Comparison of ENCODE assay signal across 25 cellular contexts in genomic region chrX:154006965-154007364, GRCh38. TPM values are rescaled to one million over a fixed set of nuclear protein-coding genes. Genes with fewer than 3 reads are reported as not detected.
A peak's percentile ranks its signal among the peaks of the same experiment; 100 is the strongest.
DNase-seq lines count a peak whose midpoint lies in the region; ATAC-seq, FAIRE-seq and TF ChIP-seq lines count a peak whose summit lies in the region.
"Had no signal": no experiment of that assay in that cellular context is flagged by ENCODE, and none has a peak within 500 bp of the region (broad histone marks: within the 10 kb centered on the region; RNA-seq: fewer than 3 reads in every experiment).

No MANE protein-coding gene starts in this region.

- POLR2A ChIA-PET in HepG2 (lab: Yijun Ruan, JAX) (interaction anchor here (1.3 kb wide), 1 partner anchor 59 kb away, joined by 3 read pairs; no protein-coding TSS in a partner anchor), activated B cell treated with CpG ODN at 0.5 μM for 24 hours (lab: Charles Lee) (interaction anchor here (0.6 to 2.0 kb wide), 7 partner anchors 11 to 62 kb away, joined by 8 to 21 read pairs (median 14); partner anchors contain the start of genes HCFC1 and IRAK1)

- no peak for DNase-seq in HepG2 (ENCODE audit: low spot score)
- DNase-seq in right lobe of liver: no peak
- DNase-seq in activated B cell treated with CpG ODN at 0.5 μM for 24 hours: no peak
- peak; percentile 25 for DNase-seq in left kidney (ENCODE audit: low read depth, low spot score)
- DNase-seq in stimulated activated naive B cell treated with anti-CD40 and anti-IgM and Interleukin-4, amounts not matched to agents 10 μg/mL and 1 μg/mL and 100 μg/mL, for 72 hours: no peak
- no peak for DNase-seq in foreskin keratinocyte
- no peak for DNase-seq in NCI-H2081 (lab: John Stamatoyannopoulos, UW)
- DNase-seq: Caco-2; CD8-positive, alpha-beta T cell; GM23248; H9; Karpas-422; NCI-H1105; NCI-H1436 treated with DMSO at 0.1 percent for 48 hours; NCI-H187 treated with DMSO at 0.1 percent for 48 hours; NCI-H2107; NCI-H524; NCI-H774; NK-92 treated with Interleukin-12 subunit alpha and Interleukin-12 subunit beta, amount 100 ng/mL, for 24 hours; PC-9 had no signal

- H3K27ac ChIP-seq in HepG2 (ENCODE audit: extremely low read length, insufficient read depth, low read length) (no peak overlapping the region), right lobe of liver (no peak overlapping the region), foreskin keratinocyte (no peak overlapping the region)
- H3K27ac ChIP-seq: C4-2B, GM23248, PC-9, SJSA1 had no signal

- CTCF ChIA-PET in HepG2 (lab: Yijun Ruan, JAX; ENCODE audit: low intra/inter-chr PET ratio, low total read pairs): no interaction called here
- CTCF ChIA-PET in activated B cell treated with CpG ODN at 0.5 μM for 24 hours (lab: Charles Lee): interaction anchor here (1.3 kb wide), 1 partner anchor 39 kb away, joined by 3 read pairs; no protein-coding TSS in a partner anchor

- intact Hi-C loops in HepG2 (cut with micrococcal nuclease; ENCODE audit: unreplicated experiment): no loop called here
- intact Hi-C loops in right lobe of liver (cut with DNase I): no loop called here
- intact Hi-C loops in activated B cell treated with CpG ODN at 0.5 μM for 24 hours (cut with micrococcal nuclease): no loop called here

- in situ Hi-C loops in HepG2 (cut with HindIII; ENCODE audit: extremely low pct_ligation_motif_present, low pct_unique_long_range_greater_than_20kb): no loop called here

- no peaks in the 10 kb centered on the region for H3K9me3 Mint-ChIP-seq in activated B cell treated with CpG ODN at 0.5 μM for 24 hours
- no peaks in the 10 kb centered on the region for H3K9me3 Mint-ChIP-seq in stimulated activated naive B cell treated with anti-CD40 and anti-IgM and Interleukin-4, amounts not matched to agents 10 μg/mL and 1 μg/mL and 100 μg/mL, for 72 hours
- H3K9me3 Mint-ChIP-seq: CD8-positive, alpha-beta T cell had no signal

- peaks cover 26% of the 10 kb centered on the region for H3K36me3 Mint-ChIP-seq in activated B cell treated with CpG ODN at 0.5 μM for 24 hours (ENCODE audit: low read depth)
- peaks cover 8 to 22% of the 10 kb centered on the region in 2 donors for H3K36me3 Mint-ChIP-seq in stimulated activated naive B cell treated with anti-CD40 and anti-IgM and Interleukin-4, amounts not matched to agents 10 μg/mL and 1 μg/mL and 100 μg/mL, for 72 hours

- ATAC-seq in HepG2 (no peak), right lobe of liver (no peak), activated B cell treated with CpG ODN at 0.5 μM for 24 hours (ENCODE audit: low read depth) (no peak), foreskin keratinocyte (no peak), HG03280 (IDR thresholded peaks at IDR 0.05; ENCODE audit: unreplicated experiment) (no peak)
- ATAC-seq in stimulated activated naive B cell treated with anti-CD40 and anti-IgM and Interleukin-4, amounts not matched to agents 10 μg/mL and 1 μg/mL and 100 μg/mL, for 72 hours (replicated peaks): no peak
- ATAC-seq: CD8-positive, alpha-beta T cell; Right ventricle myocardium inferior had no signal

- no TSS peak for BruUV-seq in HepG2 (replicated peaks; lab: Mats Ljungman, UMichigan)

- no peak overlapping the region for H3K4me2 ChIP-seq in HepG2 (ENCODE audit: low read depth, low read length)
- H3K4me2 ChIP-seq: PC-9 had no signal

- no peak for TF ChIP-seq EP300 in HepG2 (IDR thresholded peaks at IDR 0.05; ENCODE audit: low read depth in 2 of 2, low read length in 2 of 2)
- no peak for TF ChIP-seq EP300 in HepG2 (CRISPR knock-in tag; IDR thresholded peaks at IDR 0.05; ENCODE audit: borderline replicate concordance)

- peaks cover 72% of the 10 kb centered on the region for H3K4me1 Mint-ChIP-seq in activated B cell treated with CpG ODN at 0.5 μM for 24 hours
- H3K4me1 Mint-ChIP-seq in stimulated activated naive B cell treated with anti-CD40 and anti-IgM and Interleukin-4, amounts not matched to agents 10 μg/mL and 1 μg/mL and 100 μg/mL, for 72 hours: peaks cover 21 to 57% of the 10 kb centered on the region in 2 donors

- H3K9me3 ChIP-seq in HepG2 (ENCODE audit: low read length) (no peaks in the 10 kb centered on the region), right lobe of liver (no peaks in the 10 kb centered on the region)
- H3K9me3 ChIP-seq: Caco-2, SJSA1 had no signal

- H2AFZ ChIP-seq in HepG2 (ENCODE audit: low read length): no peak overlapping the region
- H2AFZ ChIP-seq: GM23248, PC-9 had no signal

- peaks cover 22% of the 10 kb centered on the region for H3K4me1 ChIP-seq in HepG2 (ENCODE audit: insufficient read depth, low read length)
- H3K4me1 ChIP-seq in right lobe of liver: peaks cover 0 to 4% (median 0%) of the 10 kb centered on the region in 4 donors
- H3K4me1 ChIP-seq in foreskin keratinocyte: no peaks in the 10 kb centered on the region
- H3K4me1 ChIP-seq: Caco-2, SJSA1 had no signal

- H3K36me3 ChIP-seq in HepG2 (replicated peaks in 1 of 2; ENCODE audit: control insufficient read depth in 1 of 2, insufficient read depth in 2 of 2, low read length in 2 of 2) (no peaks in the 10 kb centered on the region), right lobe of liver (no peaks in the 10 kb centered on the region)

- no peak overlapping the region for H3K9ac ChIP-seq in HepG2 (ENCODE audit: insufficient read depth, low read depth, low read length)
- H3K9ac ChIP-seq: GM23248 had no signal

- no peak for TF ChIP-seq POLR2A in HepG2 (IDR thresholded peaks at IDR 0.05; ENCODE audit: insufficient read depth in 1 of 2, low read depth in 2 of 2, low read length in 2 of 2)
- no peak for TF ChIP-seq POLR2A in right lobe of liver (IDR thresholded peaks at IDR 0.05)

- TF ChIP-seq CTCF in HepG2 (CRISPR knock-in tag; IDR thresholded peaks at IDR 0.05) (no peak), right lobe of liver (IDR thresholded peaks at IDR 0.05) (no peak), activated B cell treated with CpG ODN at 0.5 μM for 24 hours (IDR thresholded peaks at IDR 0.05) (no peak), foreskin keratinocyte (conservative IDR thresholded peaks at IDR 0.05) (no peak)

- no peak for FAIRE-seq in HepG2 (lab: Jason Lieb, UNC)
- FAIRE-seq: G401.6 had no signal

- H3K4me3 Mint-ChIP-seq in activated B cell treated with CpG ODN at 0.5 μM for 24 hours: peak overlapping the region; percentile 73
- no peak overlapping the region for H3K4me3 Mint-ChIP-seq in stimulated activated naive B cell treated with anti-CD40 and anti-IgM and Interleukin-4, amounts not matched to agents 10 μg/mL and 1 μg/mL and 100 μg/mL, for 72 hours
- H3K4me3 Mint-ChIP-seq: CD8-positive, alpha-beta T cell; H9 had no signal

- H4K20me1 ChIP-seq in HepG2 (ENCODE audit: insufficient read depth, low read length): no peaks in the 10 kb centered on the region

- no peaks in the 10 kb centered on the region for H3K27me3 Mint-ChIP-seq in activated B cell treated with CpG ODN at 0.5 μM for 24 hours
- H3K27me3 Mint-ChIP-seq in stimulated activated naive B cell treated with anti-CD40 and anti-IgM and Interleukin-4, amounts not matched to agents 10 μg/mL and 1 μg/mL and 100 μg/mL, for 72 hours: peaks cover 0 to 8% of the 10 kb centered on the region in 2 donors

- H3K27ac Mint-ChIP-seq in activated B cell treated with CpG ODN at 0.5 μM for 24 hours: peak overlapping the region; percentile 96
- H3K27ac Mint-ChIP-seq in stimulated activated naive B cell treated with anti-CD40 and anti-IgM and Interleukin-4, amounts not matched to agents 10 μg/mL and 1 μg/mL and 100 μg/mL, for 72 hours: peak overlapping the region; percentile 97

- H3K79me2 ChIP-seq in HepG2 (ENCODE audit: insufficient read depth, low read length): no peaks in the 10 kb centered on the region

- H3K27me3 ChIP-seq in HepG2 (ENCODE audit: control insufficient read depth in 1 of 2, insufficient read depth in 2 of 2, low read length in 2 of 2): no peaks in the 10 kb centered on the region
- H3K27me3 ChIP-seq in right lobe of liver: no peaks in the 10 kb centered on the region
- H3K27me3 ChIP-seq in foreskin keratinocyte: no peaks in the 10 kb centered on the region
- H3K27me3 ChIP-seq: SJSA1 had no signal

- H3K4me3 ChIP-seq in HepG2 (replicated peaks in 1 of 3; ENCODE audit: insufficient read depth in 1 of 3, low read depth in 2 of 3, low read length in 3 of 3) (no peak overlapping the region), right lobe of liver (no peak overlapping the region)
- H3K4me3 ChIP-seq: GM23248, PC-9, SJSA1 had no signal

- 100% methylated on average over 2 of the region's 20 CpGs for WGBS in HepG2 (ENCODE audit: low lambda C conversion rate)
- no CpG with 5 or more reads among the region's 20 CpGs for WGBS in right lobe of liver (ENCODE audit: insufficient coverage, low coverage, low lambda C conversion rate, missing lambda C conversion rate)

- TF ChIP-seq RAD21 in HepG2 (CRISPR knock-in tag; IDR thresholded peaks at IDR 0.05): no peak

RNA-seq across cellular contexts. Expression of gene IRAK1, which starts 12.7 kb away (rescaled TPM):
- total RNA-seq in HepG2 (2016; rRNA removed; fragmentation: Illumina TruSeq; extraction: Trizol) (69.8 and 77.3 TPM in 2 replicates), right lobe of liver (10 to 100 TPM; 27.4 to 77.7 (median 41.4) TPM), activated B cell treated with CpG ODN at 0.5 μM for 24 hours (134 and 146 TPM in 2 replicates), foreskin keratinocyte (161 and 174 TPM in 2 replicates)
- 104 and 121 TPM in 2 replicates for total RNA-seq in HepG2 (2016; cell fraction: cytosol; rRNA removed; fragmentation: Illumina TruSeq; extraction: Trizol; ENCODE audit: low read depth)
- total RNA-seq in HepG2 (2016; cell fraction: insoluble cytoplasmic fraction; rRNA removed; fragmentation: Illumina TruSeq; extraction: Trizol): 57.7 and 81.1 TPM in 2 replicates
- total RNA-seq in HepG2 (2016; cell fraction: membrane; rRNA removed; fragmentation: Illumina TruSeq; extraction: Trizol): 244 and 255 TPM in 2 replicates
- 35.1 and 36.4 TPM in 2 replicates for total RNA-seq in HepG2 (2016; cell fraction: nucleus; rRNA removed; fragmentation: Illumina TruSeq; extraction: Trizol)
- polyA plus RNA-seq in HepG2 (2011; rRNA removed) (57.7 and 83.5 TPM in 2 replicates), foreskin keratinocyte (168 and 175 TPM in 2 replicates)
- 47.6 and 67.3 TPM in 2 replicates for polyA plus RNA-seq in HepG2 (2011; cell fraction: cytosol; rRNA removed)
- 59.5 and 63.5 TPM in 2 replicates for polyA plus RNA-seq in HepG2 (2011; cell fraction: nucleus; rRNA removed)
- polyA plus RNA-seq in HepG2 (2012): 65.5 and 87.1 TPM in 2 replicates
- polyA plus RNA-seq in HepG2 (2016; cell fraction: cytosol; fragmentation: Illumina TruSeq; extraction: Trizol; ENCODE audit: low read depth): 148 and 150 TPM in 2 replicates
- polyA plus RNA-seq in HepG2 (2016; cell fraction: insoluble cytoplasmic fraction; fragmentation: Illumina TruSeq; extraction: Trizol; ENCODE audit: low read depth): 80.3 and 99.3 TPM in 2 replicates
- polyA plus RNA-seq in HepG2 (2016; cell fraction: membrane; fragmentation: Illumina TruSeq; extraction: Trizol; ENCODE audit: low read depth): 244 and 277 TPM in 2 replicates
- polyA plus RNA-seq in HepG2 (2016; cell fraction: nucleus; fragmentation: Illumina TruSeq; extraction: Trizol; ENCODE audit: insufficient read depth, low read depth): 93.5 and 94.6 TPM in 2 replicates
- polyA minus RNA-seq in HepG2 (2011; rRNA and poly(A)+ RNA removed; ENCODE audit: low replicate concordance): 195 and 354 TPM in 2 replicates
- polyA minus RNA-seq in HepG2 (2011; cell fraction: cytosol; rRNA and poly(A)+ RNA removed): 79.8 and 83.1 TPM in 2 replicates
- 16.6 and 21.8 TPM in 2 replicates for polyA minus RNA-seq in HepG2 (2011; cell fraction: nucleus; rRNA and poly(A)+ RNA removed)

RNA-seq across cellular contexts. Expression of gene TMEM187, which starts 34.4 kb away (rescaled TPM):
- 1.7 and 2.2 TPM in 2 replicates for total RNA-seq in HepG2 (2016; rRNA removed; fragmentation: Illumina TruSeq; extraction: Trizol)
- 0.40 and 0.53 TPM in 2 replicates for total RNA-seq in HepG2 (2016; cell fraction: cytosol; rRNA removed; fragmentation: Illumina TruSeq; extraction: Trizol; ENCODE audit: low read depth)
- 2.0 and 3.2 TPM in 2 replicates for total RNA-seq in HepG2 (2016; cell fraction: insoluble cytoplasmic fraction; rRNA removed; fragmentation: Illumina TruSeq; extraction: Trizol)
- 1.1 and 1.3 TPM in 2 replicates for total RNA-seq in HepG2 (2016; cell fraction: membrane; rRNA removed; fragmentation: Illumina TruSeq; extraction: Trizol)
- 2.5 and 3.6 TPM in 2 replicates for total RNA-seq in HepG2 (2016; cell fraction: nucleus; rRNA removed; fragmentation: Illumina TruSeq; extraction: Trizol)
- polyA plus RNA-seq in HepG2 (2011; rRNA removed): 6.2 and 6.7 TPM in 2 replicates
- 7.0 and 11.0 TPM in 2 replicates for polyA plus RNA-seq in HepG2 (2011; cell fraction: cytosol; rRNA removed)
- polyA plus RNA-seq in HepG2 (2011; cell fraction: nucleus; rRNA removed): 4.7 and 4.8 TPM in 2 replicates
- 5.0 and 5.4 TPM in 2 replicates for polyA plus RNA-seq in HepG2 (2012)
- polyA plus RNA-seq in HepG2 (2016; cell fraction: cytosol; fragmentation: Illumina TruSeq; extraction: Trizol; ENCODE audit: low read depth): 0.63 and 0.91 TPM in 2 replicates
- 1.3 and 2.0 TPM in 2 replicates for polyA plus RNA-seq in HepG2 (2016; cell fraction: insoluble cytoplasmic fraction; fragmentation: Illumina TruSeq; extraction: Trizol; ENCODE audit: low read depth)
- 0.69 and 1.2 TPM in 2 replicates for polyA plus RNA-seq in HepG2 (2016; cell fraction: membrane; fragmentation: Illumina TruSeq; extraction: Trizol; ENCODE audit: low read depth)
- polyA plus RNA-seq in HepG2 (2016; cell fraction: nucleus; fragmentation: Illumina TruSeq; extraction: Trizol; ENCODE audit: insufficient read depth, low read depth): 3.0 and 3.8 TPM in 2 replicates
- 9.2 and 13.1 TPM in 2 replicates for polyA minus RNA-seq in HepG2 (2011; rRNA and poly(A)+ RNA removed; ENCODE audit: low replicate concordance)
- 3.5 and 3.7 TPM in 2 replicates for polyA minus RNA-seq in HepG2 (2011; cell fraction: cytosol; rRNA and poly(A)+ RNA removed)
- polyA minus RNA-seq in HepG2 (2011; cell fraction: nucleus; rRNA and poly(A)+ RNA removed): 1.4 and 3.5 TPM in 2 replicates
- total RNA-seq in right lobe of liver: 10 to 100 TPM in 1 of 6 experiments, 1 to 10 TPM in 5; 3.8 to 10.3 (median 5.9) TPM
- 2.0 and 2.9 TPM in 2 replicates for total RNA-seq in activated B cell treated with CpG ODN at 0.5 μM for 24 hours
- total RNA-seq in foreskin keratinocyte: 3.9 TPM in 2 replicates
- 5.0 and 5.4 TPM in 2 replicates for polyA plus RNA-seq in foreskin keratinocyte

RNA-seq across cellular contexts. Expression of gene HCFC1, which starts 35.3 kb away (rescaled TPM):
- total RNA-seq in HepG2 (2016; rRNA removed; fragmentation: Illumina TruSeq; extraction: Trizol): 17.8 and 24.0 TPM in 2 replicates
- 3.1 and 3.2 TPM in 2 replicates for total RNA-seq in HepG2 (2016; cell fraction: cytosol; rRNA removed; fragmentation: Illumina TruSeq; extraction: Trizol; ENCODE audit: low read depth)
- total RNA-seq in HepG2 (2016; cell fraction: insoluble cytoplasmic fraction; rRNA removed; fragmentation: Illumina TruSeq; extraction: Trizol): 18.3 and 20.3 TPM in 2 replicates
- total RNA-seq in HepG2 (2016; cell fraction: membrane; rRNA removed; fragmentation: Illumina TruSeq; extraction: Trizol): 11.9 and 12.8 TPM in 2 replicates
- 17.9 and 21.9 TPM in 2 replicates for total RNA-seq in HepG2 (2016; cell fraction: nucleus; rRNA removed; fragmentation: Illumina TruSeq; extraction: Trizol)
- polyA plus RNA-seq in HepG2 (2011; rRNA removed): 5.8 TPM in 2 replicates
- 4.6 and 5.7 TPM in 2 replicates for polyA plus RNA-seq in HepG2 (2011; cell fraction: cytosol; rRNA removed)
- 27.7 and 34.4 TPM in 2 replicates for polyA plus RNA-seq in HepG2 (2011; cell fraction: nucleus; rRNA removed)
- 18.3 and 21.2 TPM in 2 replicates for polyA plus RNA-seq in HepG2 (2012)
- polyA plus RNA-seq in HepG2 (2016; cell fraction: cytosol; fragmentation: Illumina TruSeq; extraction: Trizol; ENCODE audit: low read depth): 2.2 and 2.6 TPM in 2 replicates
- polyA plus RNA-seq in HepG2 (2016; cell fraction: insoluble cytoplasmic fraction; fragmentation: Illumina TruSeq; extraction: Trizol; ENCODE audit: low read depth): 32.5 and 46.4 TPM in 2 replicates
- polyA plus RNA-seq in HepG2 (2016; cell fraction: membrane; fragmentation: Illumina TruSeq; extraction: Trizol; ENCODE audit: low read depth): 7.0 and 9.4 TPM in 2 replicates
- 60.1 and 68.4 TPM in 2 replicates for polyA plus RNA-seq in HepG2 (2016; cell fraction: nucleus; fragmentation: Illumina TruSeq; extraction: Trizol; ENCODE audit: insufficient read depth, low read depth)
- 16.9 and 25.4 TPM in 2 replicates for polyA minus RNA-seq in HepG2 (2011; rRNA and poly(A)+ RNA removed; ENCODE audit: low replicate concordance)
- polyA minus RNA-seq in HepG2 (2011; cell fraction: cytosol; rRNA and poly(A)+ RNA removed): 17.9 and 19.6 TPM in 2 replicates
- polyA minus RNA-seq in HepG2 (2011; cell fraction: nucleus; rRNA and poly(A)+ RNA removed): 10.3 and 14.4 TPM in 2 replicates
- total RNA-seq in right lobe of liver: 10 to 100 TPM; 15.2 to 32.5 (median 19.7) TPM
- 72.5 and 79.4 TPM in 2 replicates for total RNA-seq in activated B cell treated with CpG ODN at 0.5 μM for 24 hours
- total RNA-seq in foreskin keratinocyte: 42.9 and 46.0 TPM in 2 replicates
- polyA plus RNA-seq in foreskin keratinocyte: 22.0 and 23.2 TPM in 2 replicates
